In genomic region chr15:69735126-69735525, GRCh38 we compare ENCODE assay signal across 15 cellular contexts.
A peak's percentile ranks its signal among the peaks of the same experiment; 100 is the strongest.
DNase-seq lines count a peak whose midpoint lies in the region; ATAC-seq, FAIRE-seq and TF ChIP-seq lines count a peak whose summit lies in the region.
"Had no signal": no experiment of that assay in that cellular context is flagged by ENCODE, and none has a peak within 500 bp of the region (broad histone marks: within the 10 kb centered on the region; RNA-seq: fewer than 3 reads in every experiment).

No MANE protein-coding gene starts in this region.

- ATAC-seq in WTC11 (no peak; the same call in 1 of the 2 replicates), pancreas (peak; percentile 23 to 76 (median 54))
- ATAC-seq: activated naive CD4-positive, alpha-beta T cell treated with anti-CD3 and anti-CD28 coated beads, Interleukin-2, amount 50 U/mL, for 72 hours; left lobe of liver had no signal

- POLR2A ChIA-PET in WTC11 (lab: Charles Lee), result no interaction called here

- WGBS in pancreas, 2 donors, result 51 to 55% methylated on average over 4 of the region's 4 CpGs

- peaks cover 36% of the 10 kb centered on the region for H3K4me1 Mint-ChIP-seq in WTC11

- CTCF ChIA-PET in WTC11 (lab: Charles Lee), result interaction anchor here (1.0 to 1.7 kb wide), 5 partner anchors 12 to 760 kb away, joined by 3 to 8 read pairs (median 6); no protein-coding TSS in a partner anchor

- H3K27me3 Mint-ChIP-seq in WTC11 (ENCODE audit: low read depth), result no peaks in the 10 kb centered on the region; the same call in 1 of the 2 replicates

- no peak overlapping the region for H3K4me3 ChIP-seq in fibroblast of villous mesenchyme (ENCODE audit: low read depth, low read length)
- no peak overlapping the region for H3K4me3 ChIP-seq in pancreas
- H3K4me3 ChIP-seq: BLaER1 had no signal

- H3K36me3 ChIP-seq in pancreas, result no peaks in the 10 kb centered on the region
- H3K36me3 ChIP-seq: BLaER1 had no signal

- TF ChIP-seq CTCF in WTC11 (IDR thresholded peaks at IDR 0.05) (no peak), fibroblast of villous mesenchyme (IDR thresholded peaks at IDR 0.05; ENCODE audit: insufficient read depth, low read depth, low read length) (no peak), pancreas (IDR thresholded peaks at IDR 0.05) (no peak)

- no peaks in the 10 kb centered on the region for H3K27me3 ChIP-seq in pancreas

- H3K4me3 Mint-ChIP-seq in WTC11, result no peak overlapping the region
- H3K4me3 Mint-ChIP-seq: stimulated activated naive CD8-positive, alpha-beta T cell treated with anti-CD3 and anti-CD28 coated beads, Interleukin-15, Interleukin-2, amounts not matched to agents 100 ng/mL and 50 ng/mL, for 24 hours had no signal

- no peaks in the 10 kb centered on the region for H3K9me3 ChIP-seq in pancreas

- FAIRE-seq in pancreas (lab: Jason Lieb, UNC), result no peak

- H3K36me3 Mint-ChIP-seq in WTC11, result 0 out of 2 replicates have a peak, but pooled peaks cover 2% of the 10 kb centered on the region

- no peak overlapping the region for H3K27ac Mint-ChIP-seq in WTC11
- H3K27ac Mint-ChIP-seq: activated naive CD4-positive, alpha-beta T cell treated with anti-CD3 and anti-CD28 coated beads, Interleukin-2, amount 50 U/mL, for 72 hours; stimulated activated naive CD8-positive, alpha-beta T cell treated with anti-CD3 and anti-CD28 coated beads, Interleukin-15, Interleukin-2, amounts not matched to agents 100 ng/mL and 50 ng/mL, for 24 hours had no signal

- H3K27ac ChIP-seq in pancreas, result no peak overlapping the region
- H3K27ac ChIP-seq: BLaER1 had no signal

- intact Hi-C loops in pancreas (cut with DNase I), result no loop called here

- H3K4me1 ChIP-seq in pancreas, result no peaks in the 10 kb centered on the region
- H3K4me1 ChIP-seq: BLaER1 had no signal

- H3K9me3 Mint-ChIP-seq in WTC11, result peaks cover 9% of the 10 kb centered on the region

- DNase-seq in EH (ENCODE audit: low read depth) (peak; percentile 60), WTC11 (ENCODE audit: low spot score) (peak; percentile 35), fibroblast of villous mesenchyme (ENCODE audit: low read depth) (peak; percentile 41), pancreas (peak in 2 of 6 donors; percentile 21 to 46), NCI-H187 (lab: John Stamatoyannopoulos, UW) (no peak), T-helper 9 cell (no peak), NCI-H345 treated with DMSO at 0.1 percent for 48 hours (lab: John Stamatoyannopoulos, UW; ENCODE audit: unreplicated experiment) (no peak), globus pallidus (ENCODE audit: low spot score) (no peak)
- DNase-seq: cortex of kidney, MV-4-11, NCI-H524 had no signal

TF ChIP-seq in WTC11, 78 proteins besides CTCF, POLR2A, EP300 and RAD21:
- no peak for TF ChIP-seq NFYB (CRISPR knock-in tag; conservative IDR thresholded peaks at IDR 0.05; ENCODE audit: low read depth)
- TF ChIP-seq ERG (CRISPR knock-in tag; IDR thresholded peaks at IDR 0.05), result no peak
- TF ChIP-seq ZNF425 (CRISPR knock-in tag; conservative IDR thresholded peaks at IDR 0.05), result no peak
- TF ChIP-seq MXD4 (CRISPR knock-in tag; IDR thresholded peaks at IDR 0.05; ENCODE audit: borderline replicate concordance), result no peak
- no peak for TF ChIP-seq E2F1 (CRISPR knock-in tag; IDR thresholded peaks at IDR 0.05)
- no peak for TF ChIP-seq ZNF232 (CRISPR knock-in tag; IDR thresholded peaks at IDR 0.05)
- TF ChIP-seq JUN (CRISPR knock-in tag; IDR thresholded peaks at IDR 0.05), result no peak

Comparison
In these comparisons a context has a peak if more than half of its experiments do, and no peak if none do; other contexts are left out.
1. DNase-seq: peak in EH (single experiment), WTC11 (single experiment) and fibroblast of villous mesenchyme (single experiment); none in NCI-H187 (0 of 2), T-helper 9 cell (single experiment), NCI-H345 treated with DMSO at 0.1 percent for 48 hours (single experiment) and globus pallidus (single experiment).